In genomic region chr2:216516730-216517350, GRCh38 we compare ENCODE assay signal across 8 cellular contexts. TPM values are rescaled to one million over a fixed set of nuclear protein-coding genes. Genes with fewer than 3 reads are reported as not detected.
A peak's percentile ranks its signal among the peaks of the same experiment; 100 is the strongest.
DNase-seq lines count a peak whose midpoint lies in the region; ATAC-seq, FAIRE-seq and TF ChIP-seq lines count a peak whose summit lies in the region.

No MANE protein-coding gene starts in this region.

- H3K36me3 Mint-ChIP-seq in activated CD8-positive, alpha-beta memory T cell treated with anti-CD3 and anti-CD28 coated beads, Interleukin-2, amount 10 ng/mL, durations not matched to agents 7 days and 5 days, result peaks cover 2% of the 10 kb centered on the region

- H3K27me3 ChIP-seq in small intestine (ENCODE audit: control insufficient read depth in 2 of 2, insufficient read depth in 2 of 2, low read length in 2 of 2), result no peaks in the 10 kb centered on the region

- H3K4me3 ChIP-seq in fibroblast of the aortic adventitia (ENCODE audit: low read depth, low read length) (no peak overlapping the region), small intestine (ENCODE audit: low read depth in 1 of 2, low read length in 2 of 2) (no peak overlapping the region)

- ATAC-seq in activated CD8-positive, alpha-beta memory T cell treated with anti-CD3 and anti-CD28 coated beads, Interleukin-2, amount 10 ng/mL, durations not matched to agents 7 days and 5 days, result no peak

- peaks cover 3% of the 10 kb centered on the region for H3K4me1 Mint-ChIP-seq in activated CD8-positive, alpha-beta memory T cell treated with anti-CD3 and anti-CD28 coated beads, Interleukin-2, amount 10 ng/mL, durations not matched to agents 7 days and 5 days

- H3K4me3 Mint-ChIP-seq in activated CD8-positive, alpha-beta memory T cell treated with anti-CD3 and anti-CD28 coated beads, Interleukin-2, amount 10 ng/mL, durations not matched to agents 7 days and 5 days, result no peak overlapping the region

- H3K36me3 ChIP-seq in small intestine (ENCODE audit: control insufficient read depth in 2 of 2, insufficient read depth in 2 of 2, low read length in 2 of 2), result no peaks in the 10 kb centered on the region

- TF ChIP-seq CTCF in fibroblast of the aortic adventitia (IDR thresholded peaks at IDR 0.05; ENCODE audit: insufficient read depth, low read length), result peak; percentile 78

- H3K4me1 ChIP-seq in small intestine (ENCODE audit: control insufficient read depth in 2 of 2, insufficient read depth in 1 of 2, low read depth in 1 of 2, low read length in 1 of 2), result no peaks in the 10 kb centered on the region

- peak; percentile 47 for DNase-seq in EL
- peak; percentile 38 for DNase-seq in M059J (ENCODE audit: low read depth)
- DNase-seq in SHP77 treated with DMSO at 0.1 percent for 48 hours (lab: John Stamatoyannopoulos, UW), result peak; percentile 52
- peak; percentile 71 for DNase-seq in fibroblast of the aortic adventitia (ENCODE audit: low read depth)
- peak; percentile 46 for DNase-seq in small intestine
- no peak for DNase-seq in mesenteric fat pad (ENCODE audit: low spot score)
- no peak for DNase-seq in activated CD8-positive, alpha-beta memory T cell treated with anti-CD3 and anti-CD28 coated beads, Interleukin-2, amount 10 ng/mL, durations not matched to agents 7 days and 5 days
- DNase-seq in KG1 (lab: John Stamatoyannopoulos, UW), result no peak

- no peak overlapping the region for H3K27ac ChIP-seq in small intestine (ENCODE audit: low read depth in 1 of 2, low read length in 1 of 2)

- H3K27ac Mint-ChIP-seq in activated CD8-positive, alpha-beta memory T cell treated with anti-CD3 and anti-CD28 coated beads, Interleukin-2, amount 10 ng/mL, durations not matched to agents 7 days and 5 days, result no peak overlapping the region

- CTCF ChIA-PET in activated CD8-positive, alpha-beta memory T cell treated with anti-CD3 and anti-CD28 coated beads, Interleukin-2, amount 10 ng/mL, durations not matched to agents 7 days and 5 days (lab: Charles Lee), result interaction anchor here (0.5 to 11.1 kb wide), 5 partner anchors 9 to 583 kb away, joined by 3 to 181 read pairs (median 5); no protein-coding TSS in a partner anchor

- no peaks in the 10 kb centered on the region for H3K9me3 ChIP-seq in small intestine (ENCODE audit: control insufficient read depth, low read depth)

- FAIRE-seq in small intestine (lab: Jason Lieb, UNC), result no peak

- WGBS in small intestine, 3 donors, result 43 to 47% (median 45%) methylated on average over 2 of the region's 2 CpGs

- H3K9me3 Mint-ChIP-seq in activated CD8-positive, alpha-beta memory T cell treated with anti-CD3 and anti-CD28 coated beads, Interleukin-2, amount 10 ng/mL, durations not matched to agents 7 days and 5 days (ENCODE audit: low read depth), result no peaks in the 10 kb centered on the region

- H3K27me3 Mint-ChIP-seq in activated CD8-positive, alpha-beta memory T cell treated with anti-CD3 and anti-CD28 coated beads, Interleukin-2, amount 10 ng/mL, durations not matched to agents 7 days and 5 days, result no peaks in the 10 kb centered on the region

RNA-seq across cellular contexts. Expression of gene RPL37A, which starts 18.2 kb away (rescaled TPM):
- total RNA-seq in M059J (2014; rRNA removed; shearing (Covaris generic)), result 761 and 975 TPM in 2 replicates
- total RNA-seq in fibroblast of the aortic adventitia (ENCODE audit: low replicate concordance) (1,513 and 2,231 TPM in 2 replicates), mesenteric fat pad (1,983 TPM)
- polyA plus RNA-seq in small intestine, result 1,000 to 10,000 TPM; 1,824 to 4,790 (median 3,591) TPM
- total RNA-seq in activated CD8-positive, alpha-beta memory T cell treated with anti-CD3 and anti-CD28 coated beads, Interleukin-2, amount 10 ng/mL, durations not matched to agents 7 days and 5 days, result 1,000 to 10,000 TPM; 2,001 to 2,301 TPM

Comparison
In these comparisons a context has a peak if more than half of its experiments do, and no peak if none do; other contexts are left out.
1. DNase-seq: peak in EL (single experiment), M059J (single experiment), SHP77 treated with DMSO at 0.1 percent for 48 hours (single experiment), fibroblast of the aortic adventitia (single experiment) and small intestine (single experiment); none in mesenteric fat pad (single experiment), activated CD8-positive, alpha-beta memory T cell treated with anti-CD3 and anti-CD28 coated beads, Interleukin-2, amount 10 ng/mL, durations not matched to agents 7 days and 5 days (single experiment) and KG1 (single experiment).